In the genomic region with DNA sequence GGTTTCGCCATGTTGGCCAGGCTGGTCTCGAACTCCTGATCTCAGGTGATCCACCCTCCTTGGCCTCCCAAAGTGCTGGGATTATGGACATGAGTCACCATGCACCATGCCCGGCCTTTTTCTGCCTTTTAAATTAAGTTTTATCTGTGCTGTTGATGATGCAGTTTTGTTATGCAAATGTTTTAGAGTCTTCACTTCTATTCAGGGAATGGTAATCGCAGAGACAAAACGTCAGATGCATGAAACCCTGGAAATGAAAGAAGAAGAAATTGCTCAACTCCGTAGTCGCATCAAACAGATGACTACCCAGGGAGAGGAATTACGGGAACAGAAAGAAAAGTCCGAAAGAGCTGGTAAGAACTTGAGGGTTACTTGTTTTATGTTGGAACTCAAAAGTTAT, we compare ENCODE assay signal across 33 cellular contexts. TPM values are rescaled to one million over a fixed set of nuclear protein-coding genes. Genes with fewer than 3 reads are reported as not detected.
DNase-seq lines count a peak whose midpoint lies in the region; ATAC-seq, FAIRE-seq and TF ChIP-seq lines count a peak whose summit lies in the region.
"Had no signal": no experiment of that assay in that cellular context is flagged by ENCODE, and none has a peak within 500 bp of the region (broad histone marks: within the 10 kb centered on the region; RNA-seq: fewer than 3 reads in every experiment).

No MANE protein-coding gene starts in this region.

- H3K4me1 ChIP-seq in Karpas-422 (ENCODE audit: low read length) = peaks cover 19% of the 10 kb centered on the region
- H3K4me1 ChIP-seq in H1 (replicated peaks in 1 of 4; ENCODE audit: control insufficient read depth in 3 of 4, insufficient read depth in 4 of 4, low read length in 3 of 4) = peaks cover 1 to 9% (median 3%) of the 10 kb centered on the region in 4 experiments; a peak in 6 of 7 replicates
- H3K4me1 ChIP-seq: BE2C, foreskin keratinocyte, right lobe of liver, vagina had no signal

- H2AK5ac ChIP-seq in H1 (ENCODE audit: low read depth, low read length) = no peak overlapping the region

- TF ChIP-seq RAD21 in H1 (IDR thresholded peaks at IDR 0.05 in 1 of 2, conservative IDR thresholded peaks at IDR 0.05 in 1 of 2; ENCODE audit: low read depth in 2 of 2, low read length in 2 of 2) = no peak

- H2BK15ac ChIP-seq in H1 (ENCODE audit: low read length) = no peak overlapping the region

- WGBS in H1 (ENCODE audit: extremely low coverage in 1 of 2, insufficient coverage in 1 of 2, insufficient read length in 1 of 2, insufficient replicate concordance in 2 of 2, low coverage in 1 of 2, low lambda C conversion rate in 2 of 2, missing lambda C conversion rate in 1 of 2), 2 experiments = 52% methylated on average over 9 of the region's 9 CpGs; no CpG with 5 or more reads in 1 of the 2 experiments
- 91 to 92% methylated on average over 9 of the region's 9 CpGs for WGBS in lower leg skin, 2 donors

- no peaks in the 10 kb centered on the region; the same call in 1 of the 2 replicates for H3K79me1 ChIP-seq in H1 (ENCODE audit: low read depth, low read length)

- H3K4me2 ChIP-seq in Karpas-422 (ENCODE audit: low read depth, low read length, poor library complexity, severe bottlenecking) = peak overlapping the region; percentile 28
- H3K4me2 ChIP-seq in H1 (ENCODE audit: insufficient read depth in 1 of 2, low read depth in 2 of 2, low read length in 2 of 2) = no peak overlapping the region

- intact Hi-C loops in lower leg skin (cut with DNase I; ENCODE audit: low total_unique reads) (no loop called here), left cardiac atrium (cut with DNase I) (no loop called here)

- H3K23me2 ChIP-seq in H1 (ENCODE audit: low read depth, low read length) = no peaks in the 10 kb centered on the region

- H3K14ac ChIP-seq in H1 (ENCODE audit: insufficient read length) = no peak overlapping the region

- H3K23ac ChIP-seq in H1 (ENCODE audit: insufficient read length) = no peak overlapping the region

- TF ChIP-seq POLR2A in H1 (IDR thresholded peaks at IDR 0.05; ENCODE audit: control extremely low read depth in 1 of 2, low read depth in 2 of 2, low read length in 2 of 2) = no peak
- no peak for TF ChIP-seq POLR2A in lower leg skin (IDR thresholded peaks at IDR 0.05)

- peak overlapping the region in 2 of 6 donors; percentile 37 to 64 for H3K27ac Mint-ChIP-seq in immature natural killer cell
- H3K27ac Mint-ChIP-seq: dendritic cell treated with granulocyte-macrophage colony-stimulating factor and Interleukin-4, amounts not matched to agents 40 ng/mL and 50 ng/mL, for 4 days; progenitor cell of endocrine pancreas; stimulated activated naive CD8-positive, alpha-beta T cell treated with anti-CD3 and anti-CD28 coated beads, Interleukin-15, amount 100 ng/mL, for 72 hours had no signal

- no peaks in the 10 kb centered on the region for H3K9me2 ChIP-seq in Karpas-422 (replicated peaks; ENCODE audit: insufficient read depth, low read length)

- no peaks in the 10 kb centered on the region for H3K9me3 Mint-ChIP-seq in immature natural killer cell
- H3K9me3 Mint-ChIP-seq: dendritic cell treated with granulocyte-macrophage colony-stimulating factor and Interleukin-4, amounts not matched to agents 40 ng/mL and 50 ng/mL, for 4 days; naive thymus-derived CD4-positive, alpha-beta T cell; stimulated activated naive CD8-positive, alpha-beta T cell treated with anti-CD3 and anti-CD28 coated beads, Interleukin-15, amount 100 ng/mL, for 72 hours had no signal

- no peak overlapping the region for H2BK120ac ChIP-seq in H1 (replicated peaks; ENCODE audit: low read depth, low read length)

- H3K4me3 ChIP-seq in GM12864 (ENCODE audit: low read depth, low read length) (no peak overlapping the region), Karpas-422 (ENCODE audit: low read length) (no peak overlapping the region), H1 (ENCODE audit: extremely low read depth in 1 of 4, insufficient read depth in 2 of 4, low read depth in 3 of 4, low read length in 4 of 4) (no peak overlapping the region), lower leg skin (ENCODE audit: low read depth, poor library complexity, severe bottlenecking) (no peak overlapping the region)
- H3K4me3 ChIP-seq: esophagus muscularis mucosa, GM12878, right lobe of liver, vagina had no signal

- H2BK12ac ChIP-seq in H1 (ENCODE audit: low read depth, low read length) = no peak overlapping the region

- H4K20me1 ChIP-seq in Karpas-422 (ENCODE audit: insufficient read depth, low read depth, low read length) = no peaks in the 10 kb centered on the region
- H4K20me1 ChIP-seq in H1 (replicated peaks in 1 of 2; ENCODE audit: control insufficient read depth in 1 of 2, insufficient read depth in 2 of 2, low read length in 2 of 2) = no peaks in the 10 kb centered on the region

- POLR2A ChIA-PET in H1 (lab: Charles Lee; ENCODE audit: partially characterized antibody) = no interaction called here

- no peak overlapping the region for H4K5ac ChIP-seq in H1 (ENCODE audit: insufficient read length, low read depth, low read length)

- H3K27me3 Mint-ChIP-seq in immature natural killer cell (ENCODE audit: low read depth in 3 of 3) = no peaks in the 10 kb centered on the region
- H3K27me3 Mint-ChIP-seq: dendritic cell treated with granulocyte-macrophage colony-stimulating factor and Interleukin-4, amounts not matched to agents 40 ng/mL and 50 ng/mL, for 4 days; naive thymus-derived CD4-positive, alpha-beta T cell; progenitor cell of endocrine pancreas; stimulated activated naive CD8-positive, alpha-beta T cell treated with anti-CD3 and anti-CD28 coated beads, Interleukin-15, amount 100 ng/mL, for 72 hours had no signal

- no peak overlapping the region for H2BK20ac ChIP-seq in H1 (ENCODE audit: low read length)

- CTCF ChIA-PET in H1 (lab: Charles Lee; ENCODE audit: partially characterized antibody) = no interaction called here

- H3K9ac ChIP-seq in Karpas-422 (ENCODE audit: low read length) (no peak overlapping the region), H1 (replicated peaks in 1 of 4; ENCODE audit: extremely low read depth in 1 of 4, low read depth in 3 of 4, low read length in 3 of 4) (no peak overlapping the region)

- peak; percentile 45 for FAIRE-seq in H1 (lab: Jason Lieb, UNC)
- FAIRE-seq: endometrium, GM12878 had no signal

- no peak overlapping the region for H3K56ac ChIP-seq in H1 (replicated peaks; ENCODE audit: insufficient read length, low read depth, low read length)

- H3K79me2 ChIP-seq in Karpas-422 (ENCODE audit: low read length) (peaks cover 29% of the 10 kb centered on the region; the same call in 1 of the 2 replicates), H1 (ENCODE audit: control insufficient read depth in 1 of 2, insufficient read depth in 2 of 2, low read length in 2 of 2) (no peaks in the 10 kb centered on the region)

- H4K91ac ChIP-seq in H1 (replicated peaks; ENCODE audit: insufficient read length, low read length) = no peak overlapping the region

- peaks cover 31 to 44% (median 35%) of the 10 kb centered on the region in 3 donors for H3K36me3 Mint-ChIP-seq in immature natural killer cell

- H3K36me3 ChIP-seq in Karpas-422 (ENCODE audit: insufficient read depth, low read length) (peaks cover 31% of the 10 kb centered on the region; the same call in 1 of the 2 replicates), H1 (ENCODE audit: control insufficient read depth in 2 of 4, insufficient read depth in 4 of 4, low read length in 3 of 4) (peaks cover 4 to 27% (median 11%) of the 10 kb centered on the region in 4 experiments)
- H3K36me3 ChIP-seq: BE2C had no signal

- H3K4me1 Mint-ChIP-seq in immature natural killer cell = peaks cover 8 to 21% of the 10 kb centered on the region in 2 donors

- peak; percentile 8 for DNase-seq in GM12864 (ENCODE audit: low read depth)
- DNase-seq in Karpas-422 = peak; percentile 62
- DNase-seq in H1 (ENCODE audit: low read depth in 1 of 2, low spot score in 2 of 2) = peak in 1 of 2 experiments; percentile 29
- DNase-seq in midbrain (lab: John Stamatoyannopoulos, UW) = peak; percentile 15
- DNase-seq in lower leg skin (ENCODE audit: low spot score in 2 of 2) = no peak
- DNase-seq in immature natural killer cell = no peak
- DNase-seq in left cardiac atrium = no peak
- DNase-seq: ACHN; activated CD4-positive, alpha-beta T cell treated with anti-CD3 and anti-CD28 coated beads, Interleukin-2, amount 50 U/mL, for 48 hours; activated CD4-positive, CD25-positive, alpha-beta regulatory T cell treated with anti-CD3 and anti-CD28 coated beads, Interleukin-2, amount 50 U/mL, for 72 hours; activated T-cell treated with anti-CD3 and anti-CD28 coated beads, Interleukin-2, amount 50 U/mL, for 48 hours; BE2C; central memory CD4-positive, alpha-beta T cell; DMS 273 treated with DMSO at 0.1 percent for 48 hours; foreskin keratinocyte; IMR-90; left colon; naive thymus-derived CD4-positive, alpha-beta T cell; NCI-H1436 treated with DMSO at 0.1 percent for 48 hours; NCI-H446; NCI-H748 treated with DMSO at 0.1 percent for 48 hours; right lobe of liver; SIG-M5; stimulated activated CD4-positive, alpha-beta T cell treated with anti-CD3 and anti-CD28 coated beads, Interleukin-2, amount 100 ng/mL, for 48 hours; stimulated activated naive CD8-positive, alpha-beta T cell treated with anti-CD3 and anti-CD28 coated beads, Interleukin-15, amount 100 ng/mL, for 72 hours had no signal

- no peak for TF ChIP-seq CTCF in GM12864 (IDR thresholded peaks at IDR 0.05; ENCODE audit: low read depth, low read length, missing control alignments)
- no peak for TF ChIP-seq CTCF in H1 (IDR thresholded peaks at IDR 0.05; ENCODE audit: control extremely low read depth in 1 of 3, insufficient read depth in 1 of 3, low read depth in 1 of 3, low read length in 3 of 3)
- TF ChIP-seq CTCF in lower leg skin (IDR thresholded peaks at IDR 0.05) = no peak

- no peak overlapping the region for H4K8ac ChIP-seq in H1 (ENCODE audit: extremely low read depth, insufficient read depth, low read length)

- no peak overlapping the region for H3K18ac ChIP-seq in H1 (ENCODE audit: extremely low read depth, low read length)

- no peak for TF ChIP-seq EP300 in H1 (IDR thresholded peaks at IDR 0.05; ENCODE audit: borderline replicate concordance in 1 of 2, low read depth in 2 of 2, low read length in 2 of 2)

- no peak overlapping the region for H3K4ac ChIP-seq in H1 (replicated peaks; ENCODE audit: insufficient read length, low read depth, low read length)

- ATAC-seq in left cardiac atrium (no peak), GM21360 (IDR thresholded peaks at IDR 0.05; ENCODE audit: unreplicated experiment) (no peak)
- ATAC-seq: foreskin keratinocyte; GM12878; HCT116; left colon; naive thymus-derived CD4-positive, alpha-beta T cell; stimulated activated naive CD8-positive, alpha-beta T cell treated with anti-CD3 and anti-CD28 coated beads, Interleukin-15, amount 100 ng/mL, for 72 hours had no signal

- H3K9me3 ChIP-seq in Karpas-422 (ENCODE audit: low read length) = no peaks in the 10 kb centered on the region
- H3K9me3 ChIP-seq in H1 (ENCODE audit: insufficient read depth in 2 of 2, low read depth in 1 of 2, low read length in 1 of 2) = no peaks in the 10 kb centered on the region
- H3K9me3 ChIP-seq: BE2C, esophagus muscularis mucosa, right lobe of liver, vagina had no signal

- no peak overlapping the region for H3K4me3 Mint-ChIP-seq in immature natural killer cell
- H3K4me3 Mint-ChIP-seq: dendritic cell treated with granulocyte-macrophage colony-stimulating factor and Interleukin-4, amounts not matched to agents 40 ng/mL and 50 ng/mL, for 4 days; naive thymus-derived CD4-positive, alpha-beta T cell; stimulated activated naive CD8-positive, alpha-beta T cell treated with anti-CD3 and anti-CD28 coated beads, Interleukin-15, amount 100 ng/mL, for 72 hours had no signal

- no peaks in the 10 kb centered on the region for H3K27me3 ChIP-seq in Karpas-422 (ENCODE audit: low read length)
- H3K27me3 ChIP-seq in H1 (replicated peaks in 1 of 4; ENCODE audit: control insufficient read depth in 3 of 4, extremely low read depth in 1 of 4, insufficient read depth in 3 of 4, low read length in 3 of 4) = no peaks in the 10 kb centered on the region
- H3K27me3 ChIP-seq: BE2C, esophagus muscularis mucosa, foreskin keratinocyte, right lobe of liver, vagina had no signal

- H2BK5ac ChIP-seq in H1 (ENCODE audit: low read depth, low read length) = no peak overlapping the region

- H2AFZ ChIP-seq in Karpas-422 (ENCODE audit: low read length) (no peak overlapping the region), H1 (ENCODE audit: low read length) (no peak overlapping the region)

- peak overlapping the region; percentile 25 for H3K27ac ChIP-seq in Karpas-422 (ENCODE audit: low read length)
- H3K27ac ChIP-seq in H1 (ENCODE audit: low read depth, low read length) = no peak overlapping the region
- H3K27ac ChIP-seq: esophagus muscularis mucosa, foreskin keratinocyte, right lobe of liver, vagina had no signal

RNA-seq across cellular contexts. Expression of a gene that starts 58.9 kb away (rescaled TPM):
- 30.9 and 33.7 TPM in 2 replicates for total RNA-seq in Karpas-422 (2014; rRNA removed; shearing (Covaris generic); ENCODE audit: low replicate concordance)
- total RNA-seq in H1 (2021; fragmentation: NEBNext Ultra II Directional; extraction: Animal tissue kit (Norgen Biotek cat#: 25700)) = 70.4 and 76.5 TPM in 2 replicates
- 5.8 and 8.1 TPM in 2 replicates for polyA plus RNA-seq in H1 (2011; rRNA removed)
- 9.5 TPM for polyA plus RNA-seq in H1 (2011; cell fraction: cytosol; rRNA removed)
- polyA plus RNA-seq in H1 (2011; cell fraction: nucleus; rRNA removed) = 35.1 TPM
- 17.4 to 43.1 TPM (median 24.6 TPM) in 4 replicates for polyA plus RNA-seq in H1 (2012, experiment 1 of 2)
- polyA plus RNA-seq in H1 (2012, experiment 2 of 2) = 1.8 TPM
- polyA plus RNA-seq in H1 (2013, experiment 1 of 2) = 69.1 TPM
- polyA plus RNA-seq in H1 (2013, experiment 2 of 2) = 58.4 TPM
- 34.0 and 37.5 TPM in 2 replicates for polyA minus RNA-seq in H1 (2011; rRNA and poly(A)+ RNA removed)
- 21.0 TPM for polyA minus RNA-seq in H1 (2011; cell fraction: cytosol; rRNA and poly(A)+ RNA removed)
- 157 TPM for polyA minus RNA-seq in H1 (2011; cell fraction: nucleus; rRNA and poly(A)+ RNA removed)
- total RNA-seq in lower leg skin = 100 to 1,000 TPM; 123 to 132 (median 125) TPM
- polyA plus RNA-seq in immature natural killer cell = 10 to 100 TPM in 1 of 3 donors, 1 to 10 TPM in 2; 2.0 to 31.7 (median 4.8) TPM
- 100 to 1,000 TPM; 146 to 170 TPM for total RNA-seq in left cardiac atrium

Comparison
In these comparisons a context has a peak if more than half of its experiments do, and no peak if none do; other contexts are left out.
1. DNase-seq: peak in GM12864 (single experiment), Karpas-422 (single experiment) and midbrain (single experiment); none in lower leg skin (0 of 2), immature natural killer cell (0 of 3) and left cardiac atrium (single experiment).